In the genomic region with DNA sequence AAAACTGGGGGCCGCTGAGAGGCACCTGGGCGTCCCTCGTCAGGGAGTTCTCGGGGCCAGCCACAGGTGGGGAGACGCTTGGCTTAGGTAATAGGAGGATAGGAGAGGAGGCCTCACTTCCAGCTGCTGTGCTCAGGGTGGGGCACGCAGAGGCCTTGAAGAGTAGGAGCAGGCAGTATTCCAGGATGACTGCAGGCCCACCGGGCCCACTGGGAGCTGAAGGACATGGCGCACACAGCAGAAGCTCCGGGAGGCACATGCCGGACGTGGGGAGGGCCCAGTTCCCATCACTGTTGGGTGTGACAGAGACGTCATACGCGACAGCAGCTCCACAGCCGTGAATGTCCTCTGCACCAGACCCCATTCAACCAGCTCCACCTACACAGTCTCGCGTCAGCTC, we compare ENCODE assay signal across 26 cellular contexts. TPM values are rescaled to one million over a fixed set of nuclear protein-coding genes. Genes with fewer than 3 reads are reported as not detected.
DNase-seq lines count a peak whose midpoint lies in the region; ATAC-seq, FAIRE-seq and TF ChIP-seq lines count a peak whose summit lies in the region.
"Had no signal": no experiment of that assay in that cellular context is flagged by ENCODE, and none has a peak within 500 bp of the region (broad histone marks: within the 10 kb centered on the region; RNA-seq: fewer than 3 reads in every experiment).

No MANE protein-coding gene starts in this region.

- no peaks in the 10 kb centered on the region for H3K79me1 ChIP-seq in neuronal stem cell (ENCODE audit: low read depth, low read length)

- WGBS in neuronal stem cell (ENCODE audit: extremely low coverage in 2 of 2, insufficient read length in 2 of 2, insufficient replicate concordance in 1 of 2), 2 donors = no CpG with 5 or more reads among the region's 17 CpGs

- no peak overlapping the region for H2AFZ ChIP-seq in HCT116 (ENCODE audit: low read depth, low read length, poor library complexity, severe bottlenecking)
- H2AFZ ChIP-seq in astrocyte (ENCODE audit: low read depth, low read length) = no peak overlapping the region
- H2AFZ ChIP-seq in neuronal stem cell (ENCODE audit: low read length) = no peak overlapping the region
- no peak overlapping the region for H2AFZ ChIP-seq in OCI-LY7 (ENCODE audit: low read length)

- H4K20me1 ChIP-seq in BLaER1 treated with 17β-estradiol and CSF1 and Interleukin-3, amounts not matched to agents 10 nM and 100 nM = peaks cover 0 to 12% (median 0%) of the 10 kb centered on the region in 11 experiments; a peak in 4 of 22 replicates
- H4K20me1 ChIP-seq in HCT116 (ENCODE audit: insufficient read depth) (no peaks in the 10 kb centered on the region), astrocyte (ENCODE audit: insufficient read depth, low read length) (no peaks in the 10 kb centered on the region), OCI-LY7 (ENCODE audit: insufficient read depth, low read length) (no peaks in the 10 kb centered on the region)

- H3K4me3 Mint-ChIP-seq in astrocyte (ENCODE audit: unreplicated experiment) = no peak overlapping the region
- no peak overlapping the region for H3K4me3 Mint-ChIP-seq in activated T-helper 2 cell treated with anti-CD3 and anti-CD28 coated beads, Interferon-gamma antibody, Interleukin-2, Interleukin-4, amounts not matched to agents 10 μg/mL and 5 μg/mL and 100 μg/mL, durations not matched to agents 14 hours and 24 hours and 36 hours (ENCODE audit: low read depth)
- H3K4me3 Mint-ChIP-seq: CD8-positive, alpha-beta T cell had no signal

- TF ChIP-seq POLR2A in HCT116 (IDR thresholded peaks at IDR 0.05; ENCODE audit: borderline replicate concordance, extremely low read depth, insufficient read depth, insufficient read length) = no peak

- POLR2A ChIA-PET in HCT116 (lab: Charles Lee) = no interaction called here
- POLR2A ChIA-PET in OCI-LY7 (lab: Charles Lee) = no interaction called here

- intact Hi-C loops in HCT116 (cut with micrococcal nuclease) (no loop called here), OCI-LY7 (cut with micrococcal nuclease; ENCODE audit: unreplicated experiment) (no loop called here)
- intact Hi-C loops in activated T-helper 2 cell treated with anti-CD3 and anti-CD28 coated beads, Interferon-gamma antibody, Interleukin-2, Interleukin-4, amounts not matched to agents 10 μg/mL and 5 μg/mL and 100 μg/mL, durations not matched to agents 14 hours and 24 hours and 36 hours (cut with micrococcal nuclease) = no loop called here

- H3K27ac ChIP-seq in BLaER1 treated with 17β-estradiol and CSF1 and Interleukin-3, amounts not matched to agents 10 nM and 100 nM = peak overlapping the region in 7 of 11 experiments; percentile 39 to 71 (median 49); a peak in 11 of 22 replicates
- H3K27ac ChIP-seq in HCT116 (ENCODE audit: low read depth, low read length) (0 out of 2 replicates have a peak overlapping the region, but pooled peaks have one; percentile 5), astrocyte (ENCODE audit: low read depth, low read length) (no peak overlapping the region), neuronal stem cell (replicated peaks; ENCODE audit: low read length) (no peak overlapping the region), OCI-LY7 (ENCODE audit: low read depth, low read length, poor library complexity, severe bottlenecking) (no peak overlapping the region)
- H3K27ac ChIP-seq: SK-N-MC had no signal

- TF ChIP-seq RAD21 in HCT116 (IDR thresholded peaks at IDR 0.05; ENCODE audit: low read depth) = no peak

- H3K14ac ChIP-seq in neuronal stem cell (ENCODE audit: low read length) = peak overlapping the region; percentile 9

- H3K4me1 ChIP-seq in BLaER1 treated with 17β-estradiol and CSF1 and Interleukin-3, amounts not matched to agents 10 nM and 100 nM = peaks cover 35 to 66% (median 58%) of the 10 kb centered on the region in 10 experiments
- H3K4me1 ChIP-seq in HCT116 (ENCODE audit: control insufficient read depth in 1 of 2, insufficient read depth in 2 of 2, low read length in 2 of 2) (peaks cover 40 to 66% of the 10 kb centered on the region in 2 experiments), astrocyte (ENCODE audit: insufficient read depth, low read length) (peaks cover 50% of the 10 kb centered on the region), neuronal stem cell (ENCODE audit: control insufficient read depth in 2 of 2, insufficient read depth in 1 of 2, low read depth in 1 of 2, low read length in 2 of 2) (peaks cover 5 to 9% of the 10 kb centered on the region in 2 donors), OCI-LY7 (ENCODE audit: insufficient read depth, low read length, poor library complexity, severe bottlenecking) (no peaks in the 10 kb centered on the region)

- no peak overlapping the region for H2BK120ac ChIP-seq in neuronal stem cell (ENCODE audit: low read depth, low read length)

- H4K8ac ChIP-seq in neuronal stem cell (ENCODE audit: low read depth, low read length) = no peak overlapping the region

- H4K91ac ChIP-seq in neuronal stem cell (ENCODE audit: low read depth, low read length, poor library complexity) = peak overlapping the region; percentile 59

- BruUV-seq in HCT116 (replicated peaks; lab: Mats Ljungman, UMichigan) = no TSS peak
- no TSS peak for BruUV-seq in OCI-LY7 (replicated peaks; lab: Mats Ljungman, UMichigan)

- no peak overlapping the region for H3K23ac ChIP-seq in neuronal stem cell (ENCODE audit: low read depth, low read length, poor library complexity)

- TF ChIP-seq CTCF in HCT116 (IDR thresholded peaks at IDR 0.05 in 2 of 3, conservative IDR thresholded peaks at IDR 0.05 in 1 of 3; ENCODE audit: borderline replicate concordance in 1 of 3, insufficient read depth in 1 of 3, low read depth in 2 of 3, low read length in 2 of 3) = no peak
- no peak for TF ChIP-seq CTCF in astrocyte (IDR thresholded peaks at IDR 0.05; ENCODE audit: insufficient read depth, low read depth, low read length)
- no peak for TF ChIP-seq CTCF in OCI-LY7 (conservative IDR thresholded peaks at IDR 0.05; ENCODE audit: low read length)

- H3K4ac ChIP-seq in neuronal stem cell (ENCODE audit: low read length) = no peak overlapping the region

- H2BK5ac ChIP-seq in neuronal stem cell (ENCODE audit: low read length) = no peak overlapping the region

- H3K9ac ChIP-seq in BLaER1 treated with 17β-estradiol and CSF1 and Interleukin-3, amounts not matched to agents 10 nM and 100 nM = peak overlapping the region in 2 of 11 experiments; percentile 22 to 41; a peak in 2 of 22 replicates
- no peak overlapping the region for H3K9ac ChIP-seq in HCT116 (ENCODE audit: low read length)
- H3K9ac ChIP-seq in astrocyte (ENCODE audit: low read length) = no peak overlapping the region
- H3K9ac ChIP-seq in neuronal stem cell (ENCODE audit: low read depth, low read length, poor library complexity) = peak overlapping the region; percentile 50

- no peak overlapping the region for H3K4me3 ChIP-seq in BLaER1 treated with 17β-estradiol and CSF1 and Interleukin-3, amounts not matched to agents 10 nM and 100 nM
- H3K4me3 ChIP-seq in HCT116 (replicated peaks in 1 of 2; ENCODE audit: low read depth in 1 of 2, low read length in 2 of 2) (no peak overlapping the region), astrocyte (ENCODE audit: insufficient read depth, low read depth, low read length) (no peak overlapping the region), neuronal stem cell (ENCODE audit: low read length in 2 of 2) (peak overlapping the region in 1 of 2 donors; percentile 43), OCI-LY7 (ENCODE audit: low read depth, low read length, poor library complexity, severe bottlenecking) (no peak overlapping the region)
- H3K4me3 ChIP-seq: SK-N-MC had no signal

- H3K18ac ChIP-seq in neuronal stem cell (ENCODE audit: low read length) = peak overlapping the region; percentile 46

- H3K4me2 ChIP-seq in BLaER1 treated with 17β-estradiol and CSF1 and Interleukin-3, amounts not matched to agents 10 nM and 100 nM = peak overlapping the region in 10 of 11 experiments; percentile 67 to 91 (median 77); a peak in 18 of 22 replicates
- H3K4me2 ChIP-seq in HCT116 (ENCODE audit: low read length) (no peak overlapping the region), astrocyte (ENCODE audit: low read length) (peak overlapping the region; percentile 68), neuronal stem cell (ENCODE audit: insufficient read depth, low read length, poor library complexity, severe bottlenecking) (no peak overlapping the region), OCI-LY7 (ENCODE audit: low read length) (no peak overlapping the region)

- H3K27me3 Mint-ChIP-seq in astrocyte (ENCODE audit: low read depth, unreplicated experiment) = no peaks in the 10 kb centered on the region
- no peaks in the 10 kb centered on the region for H3K27me3 Mint-ChIP-seq in activated T-helper 2 cell treated with anti-CD3 and anti-CD28 coated beads, Interferon-gamma antibody, Interleukin-2, Interleukin-4, amounts not matched to agents 10 μg/mL and 5 μg/mL and 100 μg/mL, durations not matched to agents 14 hours and 24 hours and 36 hours (ENCODE audit: low read depth)

- RAD21 ChIA-PET in HCT116 (lab: Charles Lee; ENCODE audit: low non-redundant PET in 1 of 2, low total read pairs in 2 of 2, uncharacterized antibody in 2 of 2, unreplicated experiment in 2 of 2) = no interaction called here

- no peak for ATAC-seq in HCT116
- ATAC-seq in HG03521 (IDR thresholded peaks at IDR 0.05; ENCODE audit: unreplicated experiment) = no peak
- ATAC-seq: CD8-positive, alpha-beta T cell had no signal

- H3K9me3 ChIP-seq in BLaER1 treated with 17β-estradiol and CSF1 and Interleukin-3, amounts not matched to agents 10 nM and 100 nM (replicated peaks in 1 of 11) = peaks cover 0 to 24% (median 11%) of the 10 kb centered on the region in 11 experiments; a peak in 11 of 22 replicates
- H3K9me3 ChIP-seq in HCT116 (ENCODE audit: control insufficient read depth in 1 of 2, insufficient read depth in 1 of 2, low read depth in 1 of 2, low read length in 2 of 2) (no peaks in the 10 kb centered on the region), astrocyte (ENCODE audit: insufficient read depth, low read depth, low read length) (no peaks in the 10 kb centered on the region), neuronal stem cell (replicated peaks in 1 of 2; ENCODE audit: control insufficient read depth in 2 of 2, insufficient read depth in 1 of 2, low read depth in 1 of 2, low read length in 2 of 2) (peaks cover 0 to 2% of the 10 kb centered on the region in 2 donors), OCI-LY7 (ENCODE audit: low read length) (no peaks in the 10 kb centered on the region)

- peak overlapping the region; percentile 96 for H2AK5ac ChIP-seq in neuronal stem cell (ENCODE audit: low read depth, low read length)

- H3K36me3 ChIP-seq in BLaER1 treated with 17β-estradiol and CSF1 and Interleukin-3, amounts not matched to agents 10 nM and 100 nM = no peaks in the 10 kb centered on the region
- no peaks in the 10 kb centered on the region for H3K36me3 ChIP-seq in HCT116 (ENCODE audit: control insufficient read depth in 1 of 2, insufficient read depth in 2 of 2, low read length in 2 of 2)
- no peaks in the 10 kb centered on the region for H3K36me3 ChIP-seq in astrocyte (ENCODE audit: insufficient read depth, low read length)
- H3K36me3 ChIP-seq in neuronal stem cell (replicated peaks in 1 of 2; ENCODE audit: control insufficient read depth in 2 of 2, insufficient read depth in 2 of 2, low read length in 2 of 2) = no peaks in the 10 kb centered on the region
- no peaks in the 10 kb centered on the region for H3K36me3 ChIP-seq in OCI-LY7 (ENCODE audit: insufficient read depth, low read length)

- H3K9me2 ChIP-seq in HCT116 (ENCODE audit: insufficient read depth) = no peaks in the 10 kb centered on the region
- H3K9me2 ChIP-seq in OCI-LY7 (ENCODE audit: insufficient read depth, low read length) = no peaks in the 10 kb centered on the region

- peak overlapping the region; percentile 33 for H2BK12ac ChIP-seq in neuronal stem cell (ENCODE audit: low read length)

- H3K27ac Mint-ChIP-seq in astrocyte (ENCODE audit: unreplicated experiment) = peak overlapping the region; percentile 97
- H3K27ac Mint-ChIP-seq in activated T-helper 2 cell treated with anti-CD3 and anti-CD28 coated beads, Interferon-gamma antibody, Interleukin-2, Interleukin-4, amounts not matched to agents 10 μg/mL and 5 μg/mL and 100 μg/mL, durations not matched to agents 14 hours and 24 hours and 36 hours = no peak overlapping the region
- H3K27ac Mint-ChIP-seq: CD8-positive, alpha-beta T cell; IgD-negative memory B cell had no signal

- H3K79me2 ChIP-seq in HCT116 (ENCODE audit: insufficient read depth, low read length) (no peaks in the 10 kb centered on the region), astrocyte (ENCODE audit: insufficient read depth, low read length) (no peaks in the 10 kb centered on the region), OCI-LY7 (ENCODE audit: insufficient read depth, low read depth, low read length) (no peaks in the 10 kb centered on the region)

- no peaks in the 10 kb centered on the region for H3K36me3 Mint-ChIP-seq in astrocyte (ENCODE audit: low read depth, unreplicated experiment)
- no peaks in the 10 kb centered on the region for H3K36me3 Mint-ChIP-seq in activated T-helper 2 cell treated with anti-CD3 and anti-CD28 coated beads, Interferon-gamma antibody, Interleukin-2, Interleukin-4, amounts not matched to agents 10 μg/mL and 5 μg/mL and 100 μg/mL, durations not matched to agents 14 hours and 24 hours and 36 hours (ENCODE audit: low read depth)
- H3K36me3 Mint-ChIP-seq: CD8-positive, alpha-beta T cell had no signal

- DNase-seq in HCT116 (ENCODE audit: low read depth, low spot score) (no peak), astrocyte (ENCODE audit: low read depth) (no peak), neuronal stem cell (ENCODE audit: low spot score) (no peak), OCI-LY7 (ENCODE audit: low spot score) (no peak), cortex of kidney (lab: John Stamatoyannopoulos, UW) (no peak)
- no peak for DNase-seq in activated T-helper 2 cell treated with anti-CD3 and anti-CD28 coated beads, Interferon-gamma antibody, Interleukin-2, Interleukin-4, amounts not matched to agents 10 μg/mL and 5 μg/mL and 100 μg/mL, durations not matched to agents 14 hours and 24 hours and 36 hours (ENCODE audit: low spot score)
- DNase-seq: C1 segment of cervical spinal cord, DMS53, GDM1, H7, Karpas-422, NCI-H1694, NCI-H2081, NCI-H345, NCI-H524, NCI-H82, OCI-M1, SHP77 treated with DMSO at 0.1 percent for 48 hours had no signal

- peaks cover 3% of the 10 kb centered on the region for H3K9me3 Mint-ChIP-seq in astrocyte (ENCODE audit: unreplicated experiment)
- no peaks in the 10 kb centered on the region for H3K9me3 Mint-ChIP-seq in activated T-helper 2 cell treated with anti-CD3 and anti-CD28 coated beads, Interferon-gamma antibody, Interleukin-2, Interleukin-4, amounts not matched to agents 10 μg/mL and 5 μg/mL and 100 μg/mL, durations not matched to agents 14 hours and 24 hours and 36 hours

- FAIRE-seq in astrocyte (lab: Jason Lieb, UNC) = no peak
- FAIRE-seq: D721Med, GM18507, GM19239 had no signal

- H3K4me1 Mint-ChIP-seq in astrocyte (ENCODE audit: low read depth, unreplicated experiment) = peaks cover 26% of the 10 kb centered on the region
- H3K4me1 Mint-ChIP-seq in activated T-helper 2 cell treated with anti-CD3 and anti-CD28 coated beads, Interferon-gamma antibody, Interleukin-2, Interleukin-4, amounts not matched to agents 10 μg/mL and 5 μg/mL and 100 μg/mL, durations not matched to agents 14 hours and 24 hours and 36 hours (ENCODE audit: low read depth) = peaks cover 3% of the 10 kb centered on the region

- CTCF ChIA-PET in HCT116 (lab: Charles Lee) = no interaction called here
- CTCF ChIA-PET in OCI-LY7 (lab: Charles Lee; ENCODE audit: unreplicated experiment) = no interaction called here

- peaks cover 0 to 34% (median 10%) of the 10 kb centered on the region in 11 experiments; a peak in 15 of 22 replicates for H3K27me3 ChIP-seq in BLaER1 treated with 17β-estradiol and CSF1 and Interleukin-3, amounts not matched to agents 10 nM and 100 nM
- H3K27me3 ChIP-seq in HCT116 (ENCODE audit: insufficient read depth, low read length) (no peaks in the 10 kb centered on the region), astrocyte (ENCODE audit: insufficient read depth, low read length) (no peaks in the 10 kb centered on the region), neuronal stem cell (ENCODE audit: control insufficient read depth in 3 of 3, insufficient read depth in 3 of 3, low read depth in 1 of 3, low read length in 3 of 3) (no peaks in the 10 kb centered on the region)

- peak overlapping the region; percentile 69 for H2BK15ac ChIP-seq in neuronal stem cell (ENCODE audit: low read length)

RNA-seq across cellular contexts. Expression of gene PDGFA, which starts 22.0 kb away (rescaled TPM):
- 44.7 TPM for total RNA-seq in HCT116 (2021; ENCODE audit: unreplicated experiment)
- 48.1 and 74.9 TPM in 2 replicates for polyA plus RNA-seq in HCT116 (2012)
- 47.1 and 52.9 TPM in 2 replicates for total RNA-seq in astrocyte
- polyA plus RNA-seq in neuronal stem cell (2013, experiment 1 of 2) = 6.2 TPM
- polyA plus RNA-seq in neuronal stem cell (2013, experiment 2 of 2) = 5.7 TPM
- not detected in 2 replicates for total RNA-seq in OCI-LY7 (2014; rRNA removed; shearing (Covaris generic))
- total RNA-seq in OCI-LY7 (2022) = not detected in 2 replicates
- 10.6 and 11.9 TPM in 2 replicates for total RNA-seq in activated T-helper 2 cell treated with anti-CD3 and anti-CD28 coated beads, Interferon-gamma antibody, Interleukin-2, Interleukin-4, amounts not matched to agents 10 μg/mL and 5 μg/mL and 100 μg/mL, durations not matched to agents 14 hours and 24 hours and 36 hours
- polyA plus RNA-seq: IgD-negative memory B cell had no signal

Comparison
In these comparisons a context has a peak if more than half of its experiments do, and no peak if none do; other contexts are left out.
1. H3K27ac ChIP-seq: peak in BLaER1 treated with 17β-estradiol and CSF1 and Interleukin-3, amounts not matched to agents 10 nM and 100 nM (7 of 11) and HCT116 (single experiment); none in astrocyte (single experiment), neuronal stem cell (single experiment) and OCI-LY7 (single experiment).
2. H3K4me2 ChIP-seq: peak in BLaER1 treated with 17β-estradiol and CSF1 and Interleukin-3, amounts not matched to agents 10 nM and 100 nM (10 of 11) and astrocyte (single experiment); none in HCT116 (single experiment), neuronal stem cell (single experiment) and OCI-LY7 (single experiment).
3. RNA of gene PDGFA, which starts 22.0 kb away (total RNA-seq): 47.1 to 52.9 TPM in astrocyte, 44.7 TPM in HCT116 (single experiment) and 10.6 to 11.9 TPM in activated T-helper 2 cell treated with anti-CD3 and anti-CD28 coated beads, Interferon-gamma antibody, Interleukin-2, Interleukin-4, amounts not matched to agents 10 μg/mL and 5 μg/mL and 100 μg/mL, durations not matched to agents 14 hours and 24 hours and 36 hours; not detected in OCI-LY7; every median in the first group is over 10 times any median in the second.